11 cellular contexts compared by ENCODE assay signal in the genomic region with DNA sequence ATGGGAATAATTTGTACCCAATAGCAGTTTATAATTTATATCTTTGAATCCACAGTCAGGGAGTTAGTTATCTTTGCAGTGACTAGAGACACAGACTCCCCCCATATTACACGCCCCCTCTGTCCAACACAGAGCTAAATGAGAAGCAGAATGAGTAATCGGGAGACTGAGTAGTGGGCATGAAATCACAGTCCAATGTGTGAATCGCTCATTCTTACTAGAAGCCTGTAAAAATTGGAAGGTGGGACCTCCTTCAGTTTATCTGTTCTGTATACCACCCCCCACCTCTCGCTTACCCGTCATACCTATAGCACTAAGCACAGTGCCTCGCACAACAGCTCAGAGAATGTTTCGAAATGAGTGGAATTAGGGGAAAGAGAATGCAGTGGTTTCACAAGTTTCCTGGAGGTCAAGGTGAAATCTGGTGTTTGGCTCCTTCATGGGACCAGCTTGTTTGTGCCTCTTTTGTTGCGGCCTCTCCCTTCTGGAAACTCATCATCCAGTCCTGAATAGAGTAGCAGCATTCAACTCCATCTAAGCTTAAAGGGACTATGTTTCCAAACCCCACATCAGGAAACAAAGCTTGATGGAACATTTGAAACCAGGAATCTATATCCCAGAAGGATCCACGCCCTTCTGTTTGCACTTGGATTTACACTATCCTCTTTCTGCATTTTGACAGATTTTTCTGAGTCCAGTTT. TPM values are rescaled to one million over a fixed set of nuclear protein-coding genes. Genes with fewer than 3 reads are reported as not detected.
DNase-seq lines count a peak whose midpoint lies in the region; ATAC-seq and TF ChIP-seq lines count a peak whose summit lies in the region.
"Had no signal": no experiment of that assay in that cellular context is flagged by ENCODE, and none has a peak within 500 bp of the region (broad histone marks: within the 10 kb centered on the region; RNA-seq: fewer than 3 reads in every experiment).

No MANE protein-coding gene starts in this region.

- no peaks in the 10 kb centered on the region for H3K9me3 Mint-ChIP-seq in activated T-helper 17 cell treated with anti-CD3 and anti-CD28 coated beads, Interleukin-2, amount 50 U/mL, for 72 hours

- in situ Hi-C loops in ACHN (cut with HindIII; ENCODE audit: low pct_ligation_motif_present, low pct_unique_long_range_greater_than_20kb, low sequenced_read_pairs), result no loop called here

- no peak for TF ChIP-seq CTCF in smooth muscle cell (IDR thresholded peaks at IDR 0.05; ENCODE audit: borderline replicate concordance, insufficient read depth, poor library complexity, severe bottlenecking)

- H2AFZ ChIP-seq in smooth muscle cell (ENCODE audit: low read depth), result peak overlapping the region; percentile 22

- no peaks in the 10 kb centered on the region for H3F3A ChIP-seq in smooth muscle cell (ENCODE audit: low read depth)

- peak overlapping the region; percentile 44 for H3K4me3 Mint-ChIP-seq in activated T-helper 17 cell treated with anti-CD3 and anti-CD28 coated beads, Interleukin-2, amount 50 U/mL, for 72 hours

- no peak overlapping the region for H3K4me3 ChIP-seq in smooth muscle cell

- no peaks in the 10 kb centered on the region for H3K9me3 ChIP-seq in smooth muscle cell (replicated peaks; ENCODE audit: low read depth)

- peak; percentile 78 for ATAC-seq in HG02610 (IDR thresholded peaks at IDR 0.05; ENCODE audit: unreplicated experiment)
- peak; percentile 93 for ATAC-seq in activated T-helper 17 cell treated with anti-CD3 and anti-CD28 coated beads, Interleukin-2, amount 50 U/mL, for 72 hours (replicated peaks)

- H3K27me3 ChIP-seq in smooth muscle cell (ENCODE audit: low read depth), result no peaks in the 10 kb centered on the region

- H3K27ac ChIP-seq in smooth muscle cell (ENCODE audit: low read depth), result peak overlapping the region; percentile 30
- H3K27ac ChIP-seq: 22Rv1 had no signal

- peaks cover 15% of the 10 kb centered on the region for H3K4me1 Mint-ChIP-seq in activated T-helper 17 cell treated with anti-CD3 and anti-CD28 coated beads, Interleukin-2, amount 50 U/mL, for 72 hours

- peaks cover 3% of the 10 kb centered on the region for H3K27me3 Mint-ChIP-seq in activated T-helper 17 cell treated with anti-CD3 and anti-CD28 coated beads, Interleukin-2, amount 50 U/mL, for 72 hours

- no peaks in the 10 kb centered on the region for H3K79me2 ChIP-seq in smooth muscle cell (ENCODE audit: low read depth)

- peak; percentile 7 for DNase-seq in NCI-H1092 treated with DMSO at 0.1 percent for 48 hours (lab: John Stamatoyannopoulos, UW)
- DNase-seq in NCI-H1092 (lab: John Stamatoyannopoulos, UW), result no peak
- DNase-seq in smooth muscle cell (lab: John Stamatoyannopoulos, UW; ENCODE audit: unreplicated experiment), result no peak
- no peak for DNase-seq in hypothalamus (lab: John Stamatoyannopoulos, UW)
- no peak for DNase-seq in ACHN
- DNase-seq in stimulated activated naive CD4-positive, alpha-beta T cell (lab: John Stamatoyannopoulos, UW), result no peak
- DNase-seq: NCI-H1436 treated with DMSO at 0.1 percent for 48 hours, RPMI8226 had no signal

- H3K27ac Mint-ChIP-seq in activated T-helper 17 cell treated with anti-CD3 and anti-CD28 coated beads, Interleukin-2, amount 50 U/mL, for 72 hours, result peak overlapping the region; percentile 95

- no peaks in the 10 kb centered on the region for H3K36me3 Mint-ChIP-seq in activated T-helper 17 cell treated with anti-CD3 and anti-CD28 coated beads, Interleukin-2, amount 50 U/mL, for 72 hours (ENCODE audit: low read depth)

- H4K20me1 ChIP-seq in smooth muscle cell (ENCODE audit: low read depth), result no peaks in the 10 kb centered on the region

- no peaks in the 10 kb centered on the region for H3K36me3 ChIP-seq in smooth muscle cell (ENCODE audit: low read depth)

- H3K9ac ChIP-seq in smooth muscle cell (ENCODE audit: low read depth), result no peak overlapping the region

- peaks cover 8% of the 10 kb centered on the region for H3K4me1 ChIP-seq in smooth muscle cell (ENCODE audit: low read depth)

- H3K4me2 ChIP-seq in smooth muscle cell, result peak overlapping the region; percentile 17

- whole genome bisulfite sequencing in smooth muscle cell (ENCODE audit: low lambda C conversion rate), result 59% methylated on average over 9 of the region's 9 CpGs

RNA-seq across cellular contexts. Expression of a gene that starts 59.3 kb away (rescaled TPM):
- 100 to 1,000 TPM; 246 to 403 TPM for total RNA-seq in activated T-helper 17 cell treated with anti-CD3 and anti-CD28 coated beads, Interleukin-2, amount 50 U/mL, for 72 hours
- total RNA-seq in smooth muscle cell, result 29.3 and 29.5 TPM in 2 replicates
- 35.7 and 41.9 TPM in 2 replicates for polyA plus RNA-seq in smooth muscle cell
